ENCODE assay signal across 31 cellular contexts in the genomic region with DNA sequence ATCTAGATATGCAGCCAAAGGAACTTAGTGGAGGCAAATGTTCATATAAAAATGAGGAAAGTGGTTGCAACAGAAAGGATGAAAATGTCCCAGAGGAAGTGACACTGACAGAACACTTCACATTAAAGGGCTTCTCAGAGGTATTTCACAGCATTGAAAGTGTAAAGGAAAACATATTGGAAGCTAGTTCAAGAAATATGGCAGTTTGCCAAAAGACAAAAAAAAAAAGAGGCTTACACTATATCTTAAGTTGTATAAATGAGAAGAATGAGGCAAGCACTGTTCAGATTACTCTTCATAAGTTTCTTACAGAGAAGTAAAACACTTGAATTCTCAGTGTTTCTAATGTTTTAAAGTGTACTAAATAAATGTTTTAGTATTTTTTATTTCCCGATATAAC. TPM values are rescaled to one million over a fixed set of nuclear protein-coding genes. Genes with fewer than 3 reads are reported as not detected.
"Had no signal": no experiment of that assay in that cellular context is flagged by ENCODE, and none has a peak within 500 bp of the region (broad histone marks: within the 10 kb centered on the region; RNA-seq: fewer than 3 reads in every experiment).

No MANE protein-coding gene starts in this region.

- H3K36me3 ChIP-seq: adrenal gland, Peyer's patch, SJSA1 had no signal

- H3K4me1 ChIP-seq: Peyer's patch, SJSA1 had no signal

- H3K27ac ChIP-seq: adrenal gland, Peyer's patch, SJSA1, VCaP had no signal

- H3K4me3 ChIP-seq: adrenal gland, Peyer's patch, SJSA1 had no signal

- DNase-seq: activated B cell treated with CpG ODN at 0.5 μM for 24 hours; activated CD4-positive, alpha-beta memory T cell treated with anti-CD3 and anti-CD28 coated beads for 36 hours; activated CD4-positive, alpha-beta T cell treated with anti-CD3 and anti-CD28 coated beads for 4 hours; activated CD4-positive, alpha-beta T cell treated with anti-CD3 and anti-CD28 coated beads, Interleukin-2, amount 50 U/mL, for 1 hour; activated CD4-positive, CD25-positive, alpha-beta regulatory T cell treated with anti-CD3 and anti-CD28 coated beads, Interleukin-2, amount 50 U/mL, for 72 hours; activated CD8-positive, alpha-beta memory T cell treated with anti-CD3 and anti-CD28 coated beads, Interleukin-2, amount 50 U/mL, for 4 hours; activated gamma-delta T cell treated with Interleukin-2 at 50 U/mL for 16 hours; activated naive CD4-positive, alpha-beta T cell treated with anti-CD3 and anti-CD28 coated beads for 36 hours; activated T-cell treated with anti-CD3 and anti-CD28 coated beads for 4 hours; activated T-cell treated with anti-CD3 and anti-CD28 coated beads, Interleukin-2, amount 50 U/mL, for 4 hours; adrenal gland; caudate nucleus; cerebellar nuclear complex; Kasumi-1; MM.1S; MV-4-11; NCI-H1092; NCI-H1436 treated with DMSO at 0.1 percent for 48 hours; NCI-H1694 treated with DMSO at 0.1 percent for 48 hours; NCI-H2029; NCI-H2171 treated with DMSO at 0.1 percent for 48 hours; NCI-H2227 treated with DMSO at 0.1 percent for 48 hours; PC-3; Peyer's patch; RPMI8226; SHP77 treated with DMSO at 0.1 percent for 48 hours; SK-N-SH had no signal

- ATAC-seq: activated naive CD4-positive, alpha-beta T cell treated with anti-CD3 and anti-CD28 coated beads, Interleukin-2, amount 50 U/mL, for 72 hours; activated T-cell treated with anti-CD3 and anti-CD28 coated beads, Interleukin-2, amount 50 U/mL, for 4 hours; PC-3 had no signal

- H3K9me3 ChIP-seq: adrenal gland, Peyer's patch, SJSA1, SK-N-SH had no signal

RNA-seq across cellular contexts. Expression of gene RUNDC3B, which starts 20.1 kb away (rescaled TPM):
- total RNA-seq: bronchial epithelial cell had no signal

RNA-seq across cellular contexts. Expression of gene ABCB1, which starts 47.6 kb away (rescaled TPM):
- total RNA-seq: PC-3 had no signal
